In the genomic region with DNA sequence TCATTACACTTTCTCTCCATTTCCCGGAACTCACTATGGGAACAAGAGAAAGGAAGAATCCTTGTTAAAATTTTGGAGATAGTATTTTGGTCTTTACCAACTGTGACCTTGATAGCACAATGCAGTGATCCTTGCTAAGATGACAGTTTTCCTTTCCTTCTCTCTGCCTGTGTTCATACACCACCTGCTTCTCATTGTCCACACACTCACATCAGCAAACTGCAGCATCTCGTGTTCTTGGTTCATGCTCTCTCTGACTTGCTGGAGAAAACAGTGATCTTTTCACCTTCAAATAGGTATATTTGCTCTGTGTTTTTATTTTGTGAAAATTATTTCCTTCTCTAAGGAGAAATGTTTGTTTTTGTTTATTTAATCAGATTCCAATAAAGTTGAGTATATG, we compare ENCODE assay signal across 21 cellular contexts.
"Had no signal": no experiment of that assay in that cellular context is flagged by ENCODE, and none has a peak within 500 bp of the region (broad histone marks: within the 10 kb centered on the region; RNA-seq: fewer than 3 reads in every experiment).

No MANE protein-coding gene starts in this region.

- DNase-seq: dermis blood vessel endothelial cell; effector memory CD4-positive, alpha-beta T cell; foreskin keratinocyte; left ventricle myocardium superior; lower lobe of right lung; natural killer cell; occipital lobe; ovary; posterior cingulate gyrus; psoas muscle; right cardiac atrium; sigmoid colon; stimulated activated CD4-positive, alpha-beta T cell treated with anti-CD3 and anti-CD28 coated beads, Interleukin-4, amount 100 ng/mL, for 4 hours; stimulated activated naive CD8-positive, alpha-beta T cell treated with anti-CD3 and anti-CD28 coated beads, Interleukin-15, Interleukin-2, amounts not matched to agents 100 U/mL and 50 U/mL, for 24 hours; substantia nigra; testis; tibial artery; upper lobe of left lung had no signal

- H3K9me3 ChIP-seq: gastroesophageal sphincter, lower lobe of right lung, ovary, sigmoid colon, testis, upper lobe of left lung had no signal

- H3K4me1 ChIP-seq: esophagus muscularis mucosa, foreskin keratinocyte, gastroesophageal sphincter, lower lobe of right lung, psoas muscle, sigmoid colon, testis, tibial artery, upper lobe of left lung had no signal

- H3K27ac ChIP-seq: coronary artery, esophagus muscularis mucosa, foreskin keratinocyte, gastroesophageal sphincter, lower lobe of right lung, ovary, psoas muscle, sigmoid colon, testis, tibial artery, upper lobe of left lung had no signal

- H3K27me3 ChIP-seq: esophagus muscularis mucosa, foreskin keratinocyte, ovary, sigmoid colon, testis, tibial artery, upper lobe of left lung had no signal

- H3K4me3 ChIP-seq: coronary artery, esophagus muscularis mucosa, gastroesophageal sphincter, lower lobe of right lung, ovary, psoas muscle, sigmoid colon, testis, tibial artery, upper lobe of left lung had no signal

- H3K36me3 ChIP-seq: esophagus muscularis mucosa, gastroesophageal sphincter, lower lobe of right lung, ovary, sigmoid colon, tibial artery, upper lobe of left lung had no signal
